8 cellular contexts compared by ENCODE assay signal in the genomic region with DNA sequence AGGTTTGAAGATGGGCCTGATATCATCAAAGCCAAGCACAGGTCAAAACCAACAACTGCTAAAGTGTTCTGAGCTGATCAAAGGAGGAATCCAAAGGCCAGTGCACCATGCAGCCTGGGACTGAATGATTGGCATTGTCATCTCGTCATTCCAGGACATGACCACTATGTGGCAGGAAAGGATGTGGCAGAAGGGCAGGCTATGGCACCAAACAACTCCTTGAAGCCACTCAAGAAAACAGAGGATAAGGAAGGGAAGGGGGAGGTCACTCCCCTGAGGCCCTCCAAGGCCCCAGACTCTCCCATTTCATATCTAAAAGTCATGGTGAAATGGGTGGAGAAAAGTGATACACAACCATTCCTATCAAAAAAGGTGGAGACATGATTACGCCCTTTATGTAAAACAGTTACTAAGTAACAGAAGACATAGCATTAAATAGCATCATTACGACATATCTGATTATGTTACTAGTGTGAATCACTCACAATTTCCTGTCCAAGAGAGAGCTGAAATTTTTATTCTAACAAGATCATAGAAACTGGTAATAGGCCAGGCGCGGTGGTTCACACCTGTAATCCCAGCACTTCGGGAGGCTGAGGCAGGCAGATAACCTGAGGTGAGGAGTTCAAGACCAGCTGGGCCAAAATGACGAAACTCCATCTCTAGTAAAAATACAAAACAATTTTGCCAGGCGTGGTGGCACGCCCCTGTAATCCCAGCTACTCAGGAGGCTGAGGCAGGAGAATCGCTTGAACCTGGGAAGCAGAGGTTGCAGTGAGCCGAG. TPM values are rescaled to one million over a fixed set of nuclear protein-coding genes. Genes with fewer than 3 reads are reported as not detected.
A peak's percentile ranks its signal among the peaks of the same experiment; 100 is the strongest.
DNase-seq lines count a peak whose midpoint lies in the region; ATAC-seq, FAIRE-seq and TF ChIP-seq lines count a peak whose summit lies in the region.

No MANE protein-coding gene starts in this region.

- CTCF ChIA-PET in GM12878 (lab: Yijun Ruan, JAX): interaction anchor here (0.9 to 5.8 kb wide), 8 partner anchors 42 to 98 kb away, joined by 3 to 52 read pairs (median 4); a partner anchor contains a TSS

- H3K9ac ChIP-seq in GM12878 (ENCODE audit: control insufficient read depth, insufficient read depth, low read length): no peak overlapping the region

- H3K27ac ChIP-seq in GM12878 (ENCODE audit: control insufficient read depth, insufficient read depth) (no peak overlapping the region), stomach (peak overlapping the region in 1 of 5 donors; percentile 7)

- ATAC-seq in GM12878 (peak; percentile 75), HG03095 (IDR thresholded peaks at IDR 0.05; ENCODE audit: unreplicated experiment) (no peak)

- no peak for FAIRE-seq in GM12878 (lab: Jason Lieb, UNC)

- WGBS in GM12878 (ENCODE audit: insufficient coverage, insufficient replicate concordance, low lambda C conversion rate, missing lambda C conversion rate): 68% methylated on average over 11 of the region's 11 CpGs
- WGBS in stomach, 5 donors: 71 to 82% (median 78%) methylated on average over 11 of the region's 11 CpGs

- H2AFZ ChIP-seq in GM12878 (ENCODE audit: control insufficient read depth, low read depth, low read length): no peak overlapping the region

- peaks cover 0 to 2% (median 0%) of the 10 kb centered on the region in 3 donors for H3K27me3 Mint-ChIP-seq in immature natural killer cell (ENCODE audit: low read depth in 3 of 3)

- DNase-seq in stimulated activated CD4-positive, alpha-beta T cell treated with anti-CD3 and anti-CD28 coated beads, Interleukin-12 subunit alpha, Interleukin-12 subunit beta, amount 100 ng/mL, for 4 hours: peak; percentile 4
- no peak for DNase-seq in stimulated activated CD4-positive, alpha-beta T cell treated with anti-CD3 and anti-CD28 coated beads, Interleukin-4, amount 100 ng/mL, for 4 hours
- DNase-seq in NCI-H2029 treated with DMSO at 0.1 percent for 48 hours (lab: John Stamatoyannopoulos, UW) (peak; percentile 27), GM12878 (ENCODE audit: low read depth, low spot score) (peak; percentile 13), immature natural killer cell (peak; percentile 3 to 18 (median 8)), stomach (peak; percentile 28), SHP77 treated with DMSO at 0.1 percent for 48 hours (lab: John Stamatoyannopoulos, UW) (no peak)

- TF ChIP-seq POLR2A in GM12878 (IDR thresholded peaks at IDR 0.05; ENCODE audit: low read depth, low read length) (no peak), stomach (IDR thresholded peaks at IDR 0.05) (no peak)

- SMC1A ChIA-PET in GM12878 (lab: Charles Lee; ENCODE audit: uncharacterized antibody, unreplicated experiment): interaction anchor here (1.0 to 4.6 kb wide), 2 partner anchors 45 to 62 kb away, joined by 3 to 22 read pairs; no protein-coding TSS in a partner anchor

- H3K4me3 ChIP-seq in GM12878: no peak overlapping the region
- no peak overlapping the region for H3K4me3 ChIP-seq in stomach

- H3K36me3 ChIP-seq in GM12878 (ENCODE audit: control insufficient read depth in 2 of 2, insufficient read depth in 2 of 2, low read length in 1 of 2) (no peaks in the 10 kb centered on the region), stomach (no peaks in the 10 kb centered on the region)

- H3K4me1 Mint-ChIP-seq in immature natural killer cell: peaks cover 5 to 14% of the 10 kb centered on the region in 2 donors

- no TSS peak for BruUV-seq in GM12878 (replicated peaks; lab: Mats Ljungman, UMichigan)

- H3K4me1 ChIP-seq in GM12878 (ENCODE audit: control insufficient read depth, insufficient read depth, low read length) (no peaks in the 10 kb centered on the region), stomach (peaks cover 11 to 42% (median 25%) of the 10 kb centered on the region in 4 donors)

- peak; percentile 31 to 53 (median 37); a peak in 4 of 6 replicates for TF ChIP-seq CTCF in GM12878 (IDR thresholded peaks at IDR 0.05 in 2 of 3, conservative IDR thresholded peaks at IDR 0.05 in 1 of 3; ENCODE audit: control insufficient read depth in 2 of 3, extremely low read depth in 1 of 3, insufficient read depth in 1 of 3, low read depth in 3 of 3, low read length in 3 of 3)
- TF ChIP-seq CTCF in stomach (IDR thresholded peaks at IDR 0.05): peak in 2 of 7 experiments; percentile 33 to 52

- H3K9me3 ChIP-seq in GM12878 (replicated peaks; ENCODE audit: control insufficient read depth, insufficient read depth, low read length): no peaks in the 10 kb centered on the region
- no peaks in the 10 kb centered on the region for H3K9me3 ChIP-seq in stomach

- peaks cover 0 to 2% of the 10 kb centered on the region in 2 experiments; a peak in 1 of 4 replicates for H3K27me3 ChIP-seq in GM12878 (replicated peaks in 1 of 2; ENCODE audit: control insufficient read depth in 2 of 2, insufficient read depth in 2 of 2, low read length in 1 of 2)
- H3K27me3 ChIP-seq in stomach: no peaks in the 10 kb centered on the region

- no peak overlapping the region for H3K4me2 ChIP-seq in GM12878 (ENCODE audit: control insufficient read depth, insufficient read depth)

- peak; percentile 57 for TF ChIP-seq RAD21 in GM12878 (IDR thresholded peaks at IDR 0.05; ENCODE audit: insufficient read depth, low read depth, low read length)

- POLR2A ChIA-PET in GM12878 (lab: Charles Lee): interaction anchor here (1.1 kb wide), 1 partner anchor 46 kb away, joined by 5 read pairs; no protein-coding TSS in a partner anchor

- H4K20me1 ChIP-seq in GM12878 (ENCODE audit: control insufficient read depth, insufficient read depth): no peaks in the 10 kb centered on the region

- intact Hi-C loops in GM12878 (cut with micrococcal nuclease; ENCODE audit: unreplicated experiment) (no loop called here), stomach (cut with DNase I; ENCODE audit: low total_unique reads) (no loop called here)

- peak overlapping the region in 3 of 6 donors; percentile 16 to 83 (median 33) for H3K27ac Mint-ChIP-seq in immature natural killer cell

- H3K36me3 Mint-ChIP-seq in immature natural killer cell: peaks cover 0 to 4% (median 0%) of the 10 kb centered on the region in 3 donors

- no peak overlapping the region for H3K4me3 Mint-ChIP-seq in immature natural killer cell

- RAD21 ChIA-PET in GM12878 (lab: Charles Lee; ENCODE audit: unreplicated experiment): interaction anchor here (0.7 to 2.6 kb wide), 5 partner anchors 45 to 74 kb away, joined by 3 to 14 read pairs (median 5); no protein-coding TSS in a partner anchor

- H3K9me3 Mint-ChIP-seq in immature natural killer cell: peaks cover 0 to 2% (median 0%) of the 10 kb centered on the region in 6 donors

- no peaks in the 10 kb centered on the region for H3K79me2 ChIP-seq in GM12878 (ENCODE audit: control insufficient read depth, insufficient read depth, low read length)

- in situ Hi-C loops in GM12878 (cut with MboI): no loop called here

- TF ChIP-seq EP300 in GM12878 (IDR thresholded peaks at IDR 0.05; ENCODE audit: borderline replicate concordance in 1 of 2, control insufficient read depth in 1 of 2, low read depth in 2 of 2, low read length in 2 of 2): no peak
- TF ChIP-seq EP300 in stomach (IDR thresholded peaks at IDR 0.05): no peak

TF ChIP-seq in GM12878, 131 proteins besides CTCF, POLR2A, EP300 and RAD21:
- TF ChIP-seq, protein P1, sequence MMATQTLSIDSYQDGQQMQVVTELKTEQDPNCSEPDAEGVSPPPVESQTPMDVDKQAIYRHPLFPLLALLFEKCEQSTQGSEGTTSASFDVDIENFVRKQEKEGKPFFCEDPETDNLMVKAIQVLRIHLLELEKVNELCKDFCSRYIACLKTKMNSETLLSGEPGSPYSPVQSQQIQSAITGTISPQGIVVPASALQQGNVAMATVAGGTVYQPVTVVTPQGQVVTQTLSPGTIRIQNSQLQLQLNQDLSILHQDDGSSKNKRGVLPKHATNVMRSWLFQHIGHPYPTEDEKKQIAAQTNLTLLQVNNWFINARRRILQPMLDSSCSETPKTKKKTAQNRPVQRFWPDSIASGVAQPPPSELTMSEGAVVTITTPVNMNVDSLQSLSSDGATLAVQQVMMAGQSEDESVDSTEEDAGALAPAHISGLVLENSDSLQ (IDR thresholded peaks at IDR 0.05): peak; percentile 62
- peak; percentile 48; the same call in 1 of the 2 replicates for TF ChIP-seq SMC3 (IDR thresholded peaks at IDR 0.05; ENCODE audit: borderline replicate concordance, low read length)
- no peak for TF ChIP-seq NR2C2 (IDR thresholded peaks at IDR 0.05; ENCODE audit: borderline replicate concordance, control insufficient read depth, insufficient read length, low read depth)
TF ChIP-seq in GM12878: peak in this region for 2.

RNA-seq across cellular contexts. Expression of a gene that starts 49.3 kb away (rescaled TPM):
- 162 and 186 TPM in 2 replicates for total RNA-seq in GM12878 (2013; cell fraction: nucleolus; rRNA removed)
- 44.4 and 46.6 TPM in 2 replicates for total RNA-seq in GM12878 (2014; rRNA removed)
- total RNA-seq in GM12878 (2014; rRNA removed; fragmentation: Illumina TruSeq; extraction: Trizol): 43.5 and 49.6 TPM in 2 replicates
- total RNA-seq in GM12878 (2021): 90.0 and 90.3 TPM in 2 replicates
- polyA plus RNA-seq in GM12878 (2011; ENCODE audit: low read depth): 6.6 TPM
- 12.7 and 16.1 TPM in 2 replicates for polyA plus RNA-seq in GM12878 (2011; rRNA removed)
- 8.2 and 13.2 TPM in 2 replicates for polyA plus RNA-seq in GM12878 (2011; cell fraction: cytosol; rRNA removed)
- polyA plus RNA-seq in GM12878 (2011; cell fraction: nucleus; rRNA removed): 28.2 and 31.7 TPM in 2 replicates
- 8.0 and 14.1 TPM in 2 replicates for polyA plus RNA-seq in GM12878 (2012)
- polyA plus RNA-seq in GM12878 (2014; fragmentation: Illumina TruSeq; extraction: Trizol): 42.3 and 53.4 TPM in 2 replicates
- 1 to 10 TPM in 1 of 2 experiments, under 1 TPM in 1; 0.76 to 1.2 TPM for polyA plus RNA-seq in GM12878 (2014; fragmentation: Nextera tagmentation; extraction: Ambion mirVana)
- 22.5 and 23.5 TPM in 2 replicates for polyA plus RNA-seq in GM12878 (2014; rRNA removed)
- polyA plus RNA-seq in GM12878 (2016; fragmentation: Nextera tagmentation; extraction: Ambion mirVana): 10 to 100 TPM; 11.8 to 16.4 TPM
- polyA minus RNA-seq in GM12878 (2011; rRNA and poly(A)+ RNA removed): 41.7 and 48.2 TPM in 2 replicates
- polyA minus RNA-seq in GM12878 (2011; cell fraction: cytosol; rRNA and poly(A)+ RNA removed): 26.6 and 27.7 TPM in 2 replicates
- 15.3 and 15.4 TPM in 2 replicates for polyA minus RNA-seq in GM12878 (2011; cell fraction: nucleus; rRNA and poly(A)+ RNA removed)
- polyA plus RNA-seq in immature natural killer cell: 100 to 1,000 TPM in 1 of 3 donors, 10 to 100 TPM in 2; 45.0 to 217 (median 57.2) TPM
- 100 to 1,000 TPM; 550 to 693 (median 622) TPM for total RNA-seq in stomach
- 10 to 100 TPM; 37.4 to 76.8 (median 60.3) TPM for polyA plus RNA-seq in stomach

Comparison
In these comparisons a context has a peak if more than half of its experiments do, and no peak if none do; other contexts are left out.
1. DNase-seq: peak in stimulated activated CD4-positive, alpha-beta T cell treated with anti-CD3 and anti-CD28 coated beads, Interleukin-12 subunit alpha, Interleukin-12 subunit beta, amount 100 ng/mL, for 4 hours (single experiment), NCI-H2029 treated with DMSO at 0.1 percent for 48 hours (single experiment), GM12878 (single experiment), immature natural killer cell (3 of 3) and stomach (single experiment); none in stimulated activated CD4-positive, alpha-beta T cell treated with anti-CD3 and anti-CD28 coated beads, Interleukin-4, amount 100 ng/mL, for 4 hours (0 of 2) and SHP77 treated with DMSO at 0.1 percent for 48 hours (single experiment).